In genomic region chr10:100986952-100987684, GRCh38 we compare ENCODE assay signal across 1 cellular context.
TF ChIP-seq lines count a peak whose summit lies in the region.

Gene MRPL43 (minus strand): TSS chr10:100987497. CDS start chr10:100987443, 54 bp downstream.
Gene TWNK (plus strand): TSS chr10:100987543. CDS start chr10:100988211, 668 bp downstream.

TF ChIP-seq in WTC11, 78 proteins besides CTCF, POLR2A, EP300 and RAD21 (continued from another document):
- no peak for TF ChIP-seq ERG (CRISPR knock-in tag; IDR thresholded peaks at IDR 0.05)
- peak; percentile 83 for TF ChIP-seq SMAD3 (CRISPR knock-in tag; IDR thresholded peaks at IDR 0.05; ENCODE audit: borderline replicate concordance)
- TF ChIP-seq SOX15 (CRISPR knock-in tag; IDR thresholded peaks at IDR 0.05): no peak
- TF ChIP-seq IRF1 (CRISPR knock-in tag; IDR thresholded peaks at IDR 0.05): no peak
- no peak for TF ChIP-seq GRHL2 (CRISPR knock-in tag; IDR thresholded peaks at IDR 0.05; ENCODE audit: insufficient replicate concordance, severe bottlenecking)
- peak; percentile 93 for TF ChIP-seq GABPB1 (CRISPR knock-in tag; IDR thresholded peaks at IDR 0.05)
- TF ChIP-seq MXD4 (CRISPR knock-in tag; IDR thresholded peaks at IDR 0.05; ENCODE audit: borderline replicate concordance): no peak
- TF ChIP-seq ZBTB21 (CRISPR knock-in tag; IDR thresholded peaks at IDR 0.05; ENCODE audit: borderline replicate concordance): 0 out of 2 replicates have a peak, but pooled peaks have one; percentile 51
- TF ChIP-seq TCF7 (CRISPR knock-in tag; IDR thresholded peaks at IDR 0.05; ENCODE audit: low read depth): no peak
- TF ChIP-seq EMX1 (CRISPR knock-in tag; IDR thresholded peaks at IDR 0.05): no peak
- TF ChIP-seq CDX4 (CRISPR knock-in tag; IDR thresholded peaks at IDR 0.05; ENCODE audit: borderline replicate concordance): no peak
- TF ChIP-seq MYBL2 (CRISPR knock-in tag; IDR thresholded peaks at IDR 0.05): peak; percentile 84
- TF ChIP-seq ZNF396 (CRISPR knock-in tag; IDR thresholded peaks at IDR 0.05; ENCODE audit: borderline replicate concordance): no peak
- no peak for TF ChIP-seq PRDM15 (CRISPR knock-in tag; IDR thresholded peaks at IDR 0.05)
- peak; percentile 89; the same call in 1 of the 2 replicates for TF ChIP-seq ARID4B (CRISPR knock-in tag; IDR thresholded peaks at IDR 0.05; ENCODE audit: borderline replicate concordance)
- TF ChIP-seq FOXP4 (CRISPR knock-in tag; IDR thresholded peaks at IDR 0.05): 0 out of 2 replicates have a peak, but pooled peaks have one; percentile 53
- peak; percentile 91 for TF ChIP-seq ZNF232 (CRISPR knock-in tag; IDR thresholded peaks at IDR 0.05)
- TF ChIP-seq USF1 (CRISPR knock-in tag; IDR thresholded peaks at IDR 0.05): no peak; the same call in 1 of the 2 replicates
- no peak for TF ChIP-seq HMGA2 (CRISPR knock-in tag; IDR thresholded peaks at IDR 0.05)
- peak; percentile 66; the same call in 1 of the 2 replicates for TF ChIP-seq ZNF281 (CRISPR knock-in tag; IDR thresholded peaks at IDR 0.05)
- TF ChIP-seq ZMAT4 (CRISPR knock-in tag; IDR thresholded peaks at IDR 0.05): no peak
- no peak for TF ChIP-seq AR (CRISPR knock-in tag; IDR thresholded peaks at IDR 0.05)
- no peak for TF ChIP-seq E2F1 (CRISPR knock-in tag; IDR thresholded peaks at IDR 0.05)
- TF ChIP-seq MLX (CRISPR knock-in tag; IDR thresholded peaks at IDR 0.05): no peak
- TF ChIP-seq NFYB (CRISPR knock-in tag; conservative IDR thresholded peaks at IDR 0.05; ENCODE audit: low read depth): peak; percentile 26; the same call in 1 of the 2 replicates
- TF ChIP-seq PRRX2 (CRISPR knock-in tag; IDR thresholded peaks at IDR 0.05): no peak
